8 cellular contexts compared by ENCODE assay signal in genomic region chr6:147048930-147049329, GRCh38.
"Had no signal": no experiment of that assay in that cellular context is flagged by ENCODE, and none has a peak within 500 bp of the region (broad histone marks: within the 10 kb centered on the region; RNA-seq: fewer than 3 reads in every experiment).

No MANE protein-coding gene starts in this region.

- H3K9me3 ChIP-seq: HAP-1 had no signal

- H3K27me3 Mint-ChIP-seq: IgD-negative memory B cell had no signal

- H3K27ac ChIP-seq: HL-60 had no signal

- H3K4me1 ChIP-seq: HAP-1 had no signal

- H3K27ac Mint-ChIP-seq: IgD-negative memory B cell had no signal

- FAIRE-seq: HepG2 had no signal

- DNase-seq: GOT3, H7, KG1 had no signal

- H3K4me1 Mint-ChIP-seq: IgD-negative memory B cell had no signal

- H3K4me3 Mint-ChIP-seq: IgD-negative memory B cell had no signal

- H3K36me3 ChIP-seq: HAP-1 had no signal

- ATAC-seq: HCT116, HepG2 had no signal

- H3K4me3 ChIP-seq: HAP-1 had no signal
